Comparison of ENCODE assay signal across 9 cellular contexts in genomic region chr21:37166733-37167132, GRCh38.
DNase-seq lines count a peak whose midpoint lies in the region; ATAC-seq, FAIRE-seq and TF ChIP-seq lines count a peak whose summit lies in the region.
"Had no signal": no experiment of that assay in that cellular context is flagged by ENCODE, and none has a peak within 500 bp of the region (broad histone marks: within the 10 kb centered on the region; RNA-seq: fewer than 3 reads in every experiment).

No MANE protein-coding gene starts in this region.

- CTCF ChIA-PET in activated B cell treated with CpG ODN at 0.5 μM for 24 hours (lab: Charles Lee) = interaction anchor here (1.1 to 1.5 kb wide), 4 partner anchors 10 to 476 kb away, joined by 3 to 7 read pairs (median 6); no protein-coding TSS in a partner anchor

- peak; percentile 16 for TF ChIP-seq CTCF in GM10266 (IDR thresholded peaks at IDR 0.05; ENCODE audit: control insufficient read depth, insufficient read depth, low read depth, missing control alignments)
- TF ChIP-seq CTCF in activated B cell treated with CpG ODN at 0.5 μM for 24 hours (IDR thresholded peaks at IDR 0.05) = no peak

- H3K4me1 Mint-ChIP-seq in activated B cell treated with CpG ODN at 0.5 μM for 24 hours = no peaks in the 10 kb centered on the region
- no peaks in the 10 kb centered on the region for H3K4me1 Mint-ChIP-seq in stimulated activated naive CD8-positive, alpha-beta T cell treated with anti-CD3 and anti-CD28 coated beads, Interleukin-15, amount 100 ng/mL, for 72 hours

- ATAC-seq in activated B cell treated with CpG ODN at 0.5 μM for 24 hours (ENCODE audit: low read depth) = no peak
- no peak for ATAC-seq in stimulated activated naive CD8-positive, alpha-beta T cell treated with anti-CD3 and anti-CD28 coated beads, Interleukin-15, amount 100 ng/mL, for 72 hours

- no peak for FAIRE-seq in HTR-8/SVneo (lab: Jason Lieb, UNC)

- peak overlapping the region; percentile 19 for H3K27ac Mint-ChIP-seq in activated B cell treated with CpG ODN at 0.5 μM for 24 hours
- peak overlapping the region in 1 of 2 donors; percentile 7 for H3K27ac Mint-ChIP-seq in stimulated activated naive CD8-positive, alpha-beta T cell treated with anti-CD3 and anti-CD28 coated beads, Interleukin-15, amount 100 ng/mL, for 72 hours

- H3K36me3 Mint-ChIP-seq in activated B cell treated with CpG ODN at 0.5 μM for 24 hours (ENCODE audit: low read depth) = peaks cover 80% of the 10 kb centered on the region

- intact Hi-C loops in activated B cell treated with CpG ODN at 0.5 μM for 24 hours (cut with micrococcal nuclease) = loop anchor here (2.0 to 10.0 kb wide), 4 partner anchors 192 to 961 kb away; no protein-coding TSS in a partner anchor

- no peaks in the 10 kb centered on the region for H3K9me3 Mint-ChIP-seq in activated B cell treated with CpG ODN at 0.5 μM for 24 hours
- H3K9me3 Mint-ChIP-seq in stimulated activated naive CD8-positive, alpha-beta T cell treated with anti-CD3 and anti-CD28 coated beads, Interleukin-15, amount 100 ng/mL, for 72 hours = no peaks in the 10 kb centered on the region

- no peak overlapping the region for H3K4me3 Mint-ChIP-seq in activated B cell treated with CpG ODN at 0.5 μM for 24 hours
- no peak overlapping the region for H3K4me3 Mint-ChIP-seq in stimulated activated naive CD8-positive, alpha-beta T cell treated with anti-CD3 and anti-CD28 coated beads, Interleukin-15, amount 100 ng/mL, for 72 hours

- H3K27me3 Mint-ChIP-seq in activated B cell treated with CpG ODN at 0.5 μM for 24 hours = no peaks in the 10 kb centered on the region
- H3K27me3 Mint-ChIP-seq in stimulated activated naive CD8-positive, alpha-beta T cell treated with anti-CD3 and anti-CD28 coated beads, Interleukin-15, amount 100 ng/mL, for 72 hours = no peaks in the 10 kb centered on the region

- no peak for DNase-seq in GM10266 (ENCODE audit: extremely low spot score)
- DNase-seq in HTR-8/SVneo (ENCODE audit: insufficient read length, low spot score) = peak; percentile 17
- no peak for DNase-seq in activated B cell treated with CpG ODN at 0.5 μM for 24 hours
- DNase-seq in kidney glomerular epithelial cell (lab: John Stamatoyannopoulos, UW) = peak; percentile 12
- DNase-seq in stimulated activated naive CD8-positive, alpha-beta T cell treated with anti-CD3 and anti-CD28 coated beads, Interleukin-15, amount 100 ng/mL, for 72 hours = no peak
- DNase-seq in NCI-H345 (lab: John Stamatoyannopoulos, UW) = no peak
- no peak for DNase-seq in COLO668 (lab: John Stamatoyannopoulos, UW; ENCODE audit: unreplicated experiment)
- DNase-seq: hippocampal formation, NCI-H1092 had no signal

- POLR2A ChIA-PET in activated B cell treated with CpG ODN at 0.5 μM for 24 hours (lab: Charles Lee) = interaction anchor here (0.7 kb wide), 1 partner anchor 200 kb away, joined by 3 read pairs; the partner anchor contains the start of gene DYRK1A

Comparison
In these comparisons a context has a peak if more than half of its experiments do, and no peak if none do; other contexts are left out.
1. DNase-seq: peak in HTR-8/SVneo (single experiment) and kidney glomerular epithelial cell (single experiment); none in GM10266 (single experiment), activated B cell treated with CpG ODN at 0.5 μM for 24 hours (single experiment), stimulated activated naive CD8-positive, alpha-beta T cell treated with anti-CD3 and anti-CD28 coated beads, Interleukin-15, amount 100 ng/mL, for 72 hours (0 of 2), NCI-H345 (single experiment) and COLO668 (single experiment).